ENCODE assay signal across 10 cellular contexts in genomic region chr10:15715619-15716227, GRCh38. TPM values are rescaled to one million over a fixed set of nuclear protein-coding genes. Genes with fewer than 3 reads are reported as not detected.
DNase-seq lines count a peak whose midpoint lies in the region; ATAC-seq and TF ChIP-seq lines count a peak whose summit lies in the region.
"Had no signal": no experiment of that assay in that cellular context is flagged by ENCODE, and none has a peak within 500 bp of the region (broad histone marks: within the 10 kb centered on the region; RNA-seq: fewer than 3 reads in every experiment).

No MANE protein-coding gene starts in this region.

- H3K27ac Mint-ChIP-seq in chondrocyte (ENCODE audit: unreplicated experiment): peak overlapping the region; percentile 14
- no peak overlapping the region for H3K27ac Mint-ChIP-seq in activated T-cell treated with anti-CD3 and anti-CD28 coated beads, Interleukin-2, amount 50 U/mL, for 72 hours
- no peak overlapping the region for H3K27ac Mint-ChIP-seq in stimulated activated effector memory CD8-positive, alpha-beta T cell treated with anti-CD3 and anti-CD28 coated beads, Interleukin-12 subunit alpha, Interleukin-12 subunit beta, amount 100 ng/mL, for 72 hours
- H3K27ac Mint-ChIP-seq: activated naive CD8-positive, alpha-beta T cell treated with anti-CD3 and anti-CD28 coated beads, Interleukin-2, amount 10 ng/mL, durations not matched to agents 7 days and 5 days had no signal

- H3K4me3 Mint-ChIP-seq in chondrocyte (ENCODE audit: unreplicated experiment): no peak overlapping the region
- H3K4me3 Mint-ChIP-seq in activated T-cell treated with anti-CD3 and anti-CD28 coated beads, Interleukin-2, amount 50 U/mL, for 72 hours: no peak overlapping the region
- no peak overlapping the region for H3K4me3 Mint-ChIP-seq in stimulated activated effector memory CD8-positive, alpha-beta T cell treated with anti-CD3 and anti-CD28 coated beads, Interleukin-12 subunit alpha, Interleukin-12 subunit beta, amount 100 ng/mL, for 72 hours
- H3K4me3 Mint-ChIP-seq: activated naive CD8-positive, alpha-beta T cell treated with anti-CD3 and anti-CD28 coated beads, Interleukin-2, amount 10 ng/mL, durations not matched to agents 7 days and 5 days had no signal

- no peak for ATAC-seq in HG03439 (IDR thresholded peaks at IDR 0.05; ENCODE audit: unreplicated experiment)
- ATAC-seq in activated T-cell treated with anti-CD3 and anti-CD28 coated beads, Interleukin-2, amount 50 U/mL, for 72 hours (replicated peaks in 1 of 2): no peak
- ATAC-seq in stimulated activated effector memory CD8-positive, alpha-beta T cell treated with anti-CD3 and anti-CD28 coated beads, Interleukin-12 subunit alpha, Interleukin-12 subunit beta, amount 100 ng/mL, for 72 hours: no peak

- H3K27me3 Mint-ChIP-seq in chondrocyte (ENCODE audit: low read depth): peaks cover 4% of the 10 kb centered on the region
- peaks cover 36% of the 10 kb centered on the region for H3K27me3 Mint-ChIP-seq in activated T-cell treated with anti-CD3 and anti-CD28 coated beads, Interleukin-2, amount 50 U/mL, for 72 hours (ENCODE audit: low read depth)

- no peaks in the 10 kb centered on the region for H3K36me3 Mint-ChIP-seq in chondrocyte (ENCODE audit: low read depth)
- no peaks in the 10 kb centered on the region for H3K36me3 Mint-ChIP-seq in activated T-cell treated with anti-CD3 and anti-CD28 coated beads, Interleukin-2, amount 50 U/mL, for 72 hours (ENCODE audit: insufficient read depth in 2 of 2)
- H3K36me3 Mint-ChIP-seq in stimulated activated effector memory CD8-positive, alpha-beta T cell treated with anti-CD3 and anti-CD28 coated beads, Interleukin-12 subunit alpha, Interleukin-12 subunit beta, amount 100 ng/mL, for 72 hours: no peaks in the 10 kb centered on the region
- H3K36me3 Mint-ChIP-seq: activated naive CD8-positive, alpha-beta T cell treated with anti-CD3 and anti-CD28 coated beads, Interleukin-2, amount 10 ng/mL, durations not matched to agents 7 days and 5 days had no signal

- peak; percentile 12 to 13 for DNase-seq in AML-193 (lab: John Stamatoyannopoulos, UW)
- DNase-seq in KBM-7: peak; percentile 16
- DNase-seq in chondrocyte (ENCODE audit: low spot score): no peak
- DNase-seq in lung microvascular endothelial cell (ENCODE audit: low read depth in 2 of 2): peak; percentile 46 to 71
- DNase-seq in activated T-cell treated with anti-CD3 and anti-CD28 coated beads, Interleukin-2, amount 50 U/mL, for 72 hours: no peak
- no peak for DNase-seq in stimulated activated effector memory CD8-positive, alpha-beta T cell treated with anti-CD3 and anti-CD28 coated beads, Interleukin-12 subunit alpha, Interleukin-12 subunit beta, amount 100 ng/mL, for 72 hours (ENCODE audit: low spot score in 2 of 2)
- no peak for DNase-seq in NCI-H1694 (lab: John Stamatoyannopoulos, UW)
- DNase-seq: activated naive CD8-positive, alpha-beta T cell treated with anti-CD3 and anti-CD28 coated beads, Interleukin-2, amount 10 ng/mL, durations not matched to agents 7 days and 5 days had no signal

- peaks cover 20% of the 10 kb centered on the region for H3K4me1 Mint-ChIP-seq in chondrocyte (ENCODE audit: low read depth)
- H3K4me1 Mint-ChIP-seq in activated T-cell treated with anti-CD3 and anti-CD28 coated beads, Interleukin-2, amount 50 U/mL, for 72 hours (ENCODE audit: low read depth): peaks cover 5% of the 10 kb centered on the region
- peaks cover 5% of the 10 kb centered on the region for H3K4me1 Mint-ChIP-seq in stimulated activated effector memory CD8-positive, alpha-beta T cell treated with anti-CD3 and anti-CD28 coated beads, Interleukin-12 subunit alpha, Interleukin-12 subunit beta, amount 100 ng/mL, for 72 hours
- H3K4me1 Mint-ChIP-seq: activated naive CD8-positive, alpha-beta T cell treated with anti-CD3 and anti-CD28 coated beads, Interleukin-2, amount 10 ng/mL, durations not matched to agents 7 days and 5 days had no signal

- in situ Hi-C loops in KBM-7 (cut with MboI; ENCODE audit: low pct_unique_long_range_greater_than_20kb, low sequenced_read_pairs): loop anchor here (10.0 kb wide), 1 partner anchor 281 kb away; no protein-coding TSS in a partner anchor

- peak; percentile 86 for TF ChIP-seq CTCF in chondrocyte (IDR thresholded peaks at IDR 0.05)

- H3K9me3 Mint-ChIP-seq in chondrocyte (ENCODE audit: low read depth): no peaks in the 10 kb centered on the region
- no peaks in the 10 kb centered on the region for H3K9me3 Mint-ChIP-seq in activated T-cell treated with anti-CD3 and anti-CD28 coated beads, Interleukin-2, amount 50 U/mL, for 72 hours
- H3K9me3 Mint-ChIP-seq in stimulated activated effector memory CD8-positive, alpha-beta T cell treated with anti-CD3 and anti-CD28 coated beads, Interleukin-12 subunit alpha, Interleukin-12 subunit beta, amount 100 ng/mL, for 72 hours: no peaks in the 10 kb centered on the region
- H3K9me3 Mint-ChIP-seq: activated naive CD8-positive, alpha-beta T cell treated with anti-CD3 and anti-CD28 coated beads, Interleukin-2, amount 10 ng/mL, durations not matched to agents 7 days and 5 days had no signal

RNA-seq across cellular contexts. Expression of gene ITGA8, which starts 4.0 kb away (rescaled TPM):
- 2.2 to 5.9 TPM (median 5.6 TPM) in 3 replicates for total RNA-seq in chondrocyte
- total RNA-seq in lung microvascular endothelial cell: 0.79 and 1.5 TPM in 2 replicates
- total RNA-seq in activated T-cell treated with anti-CD3 and anti-CD28 coated beads, Interleukin-2, amount 50 U/mL, for 72 hours: not detected
- total RNA-seq: activated naive CD8-positive, alpha-beta T cell treated with anti-CD3 and anti-CD28 coated beads, Interleukin-2, amount 10 ng/mL, durations not matched to agents 7 days and 5 days; myocyte had no signal

Comparison
In these comparisons a context has a peak if more than half of its experiments do, and no peak if none do; other contexts are left out.
1. DNase-seq: peak in AML-193 (2 of 2), KBM-7 (single experiment) and lung microvascular endothelial cell (2 of 2); none in chondrocyte (single experiment), activated T-cell treated with anti-CD3 and anti-CD28 coated beads, Interleukin-2, amount 50 U/mL, for 72 hours (0 of 2), stimulated activated effector memory CD8-positive, alpha-beta T cell treated with anti-CD3 and anti-CD28 coated beads, Interleukin-12 subunit alpha, Interleukin-12 subunit beta, amount 100 ng/mL, for 72 hours (0 of 2) and NCI-H1694 (single experiment).